Comparison of ENCODE assay signal across 14 cellular contexts in genomic region chr3:70990190-70990589, GRCh38.
A peak's percentile ranks its signal among the peaks of the same experiment; 100 is the strongest.
DNase-seq lines count a peak whose midpoint lies in the region; ATAC-seq and TF ChIP-seq lines count a peak whose summit lies in the region.
"Had no signal": no experiment of that assay in that cellular context is flagged by ENCODE, and none has a peak within 500 bp of the region (broad histone marks: within the 10 kb centered on the region; RNA-seq: fewer than 3 reads in every experiment).

No MANE protein-coding gene starts in this region.

- H3K4me3 Mint-ChIP-seq in activated T-cell treated with anti-CD3 and anti-CD28 coated beads, Interleukin-2, amount 50 U/mL, for 72 hours = peak overlapping the region; percentile 7 to 70
- H3K4me3 Mint-ChIP-seq in activated B cell treated with CpG ODN at 0.5 μM for 24 hours = no peak overlapping the region
- peak overlapping the region; percentile 12 to 77 (median 48) for H3K4me3 Mint-ChIP-seq in immature natural killer cell

- peak overlapping the region; percentile 51 for H3K27ac ChIP-seq in subcutaneous abdominal adipose tissue (ENCODE audit: low read depth, low read length)

- CTCF ChIA-PET in activated B cell treated with CpG ODN at 0.5 μM for 24 hours (lab: Charles Lee) = no interaction called here

- H3K4me3 ChIP-seq in subcutaneous abdominal adipose tissue (ENCODE audit: low read depth in 1 of 5, low read length in 5 of 5) = no peak overlapping the region
- H3K4me3 ChIP-seq: body of pancreas, right lobe of liver had no signal

- no peak for TF ChIP-seq CTCF in activated B cell treated with CpG ODN at 0.5 μM for 24 hours (IDR thresholded peaks at IDR 0.05)

- POLR2A ChIA-PET in activated B cell treated with CpG ODN at 0.5 μM for 24 hours (lab: Charles Lee) = interaction anchor here (0.6 to 1.1 kb wide), 3 partner anchors 74 to 1254 kb away, joined by 3 to 4 read pairs (median 4); no protein-coding TSS in a partner anchor

- DNase-seq in activated T-cell treated with anti-CD3 and anti-CD28 coated beads, Interleukin-2, amount 50 U/mL, for 72 hours = no peak
- DNase-seq in activated T-cell treated with anti-CD3 and anti-CD28 coated beads, Interleukin-2, amount 50 U/mL, for 1 hour = no peak
- DNase-seq in activated B cell treated with CpG ODN at 0.5 μM for 24 hours (no peak), immature natural killer cell (peak; percentile 17 to 21 (median 21)), cortex of kidney (lab: John Stamatoyannopoulos, UW) (no peak), KG1 (lab: John Stamatoyannopoulos, UW) (no peak)
- DNase-seq: body of pancreas, DMS79 treated with DMSO at 0.1 percent for 48 hours, KBM-7, right lobe of liver, SW 1271 had no signal

- intact Hi-C loops in activated B cell treated with CpG ODN at 0.5 μM for 24 hours (cut with micrococcal nuclease) = no loop called here

- peaks cover 17 to 43% (median 38%) of the 10 kb centered on the region in 5 donors for H3K36me3 ChIP-seq in subcutaneous abdominal adipose tissue (ENCODE audit: control insufficient read depth in 5 of 5, insufficient read depth in 5 of 5, low read length in 5 of 5)

- no peaks in the 10 kb centered on the region for H3K27me3 ChIP-seq in subcutaneous abdominal adipose tissue (ENCODE audit: control insufficient read depth in 5 of 5, insufficient read depth in 4 of 5, low read length in 5 of 5)
- H3K27me3 ChIP-seq: body of pancreas, right lobe of liver had no signal

- H3K36me3 Mint-ChIP-seq in activated T-cell treated with anti-CD3 and anti-CD28 coated beads, Interleukin-2, amount 50 U/mL, for 72 hours (ENCODE audit: insufficient read depth in 2 of 2) = peaks cover 18 to 55% of the 10 kb centered on the region in 2 donors
- peaks cover 94% of the 10 kb centered on the region for H3K36me3 Mint-ChIP-seq in activated B cell treated with CpG ODN at 0.5 μM for 24 hours (ENCODE audit: low read depth)
- peaks cover 11 to 22% (median 15%) of the 10 kb centered on the region in 3 donors for H3K36me3 Mint-ChIP-seq in immature natural killer cell

- peaks cover 0 to 16% (median 6%) of the 10 kb centered on the region in 5 donors for H3K4me1 ChIP-seq in subcutaneous abdominal adipose tissue (ENCODE audit: control insufficient read depth in 5 of 5, insufficient read depth in 5 of 5, low read length in 5 of 5)
- H3K4me1 ChIP-seq: right lobe of liver had no signal

- no peaks in the 10 kb centered on the region for H3K9me3 Mint-ChIP-seq in activated T-cell treated with anti-CD3 and anti-CD28 coated beads, Interleukin-2, amount 50 U/mL, for 72 hours
- H3K9me3 Mint-ChIP-seq in activated B cell treated with CpG ODN at 0.5 μM for 24 hours = no peaks in the 10 kb centered on the region
- no peaks in the 10 kb centered on the region for H3K9me3 Mint-ChIP-seq in immature natural killer cell

- no peak overlapping the region for H3K9ac ChIP-seq in subcutaneous abdominal adipose tissue (ENCODE audit: low read length in 5 of 5)

- ATAC-seq in activated T-cell treated with anti-CD3 and anti-CD28 coated beads, Interleukin-2, amount 50 U/mL, for 72 hours (replicated peaks in 1 of 2) = no peak
- no peak for ATAC-seq in activated B cell treated with CpG ODN at 0.5 μM for 24 hours (ENCODE audit: low read depth)
- ATAC-seq in HG03175 (IDR thresholded peaks at IDR 0.05; ENCODE audit: unreplicated experiment) = no peak
- ATAC-seq: body of pancreas, HCT116, right lobe of liver had no signal

- H3K27me3 Mint-ChIP-seq in activated T-cell treated with anti-CD3 and anti-CD28 coated beads, Interleukin-2, amount 50 U/mL, for 72 hours (ENCODE audit: low read depth) = no peaks in the 10 kb centered on the region
- H3K27me3 Mint-ChIP-seq in activated B cell treated with CpG ODN at 0.5 μM for 24 hours = no peaks in the 10 kb centered on the region
- peaks cover 0 to 2% (median 2%) of the 10 kb centered on the region in 3 donors for H3K27me3 Mint-ChIP-seq in immature natural killer cell (ENCODE audit: low read depth in 3 of 3)

- H3K9me3 ChIP-seq in subcutaneous abdominal adipose tissue (ENCODE audit: control insufficient read depth in 5 of 5, low read length in 5 of 5) = no peaks in the 10 kb centered on the region
- H3K9me3 ChIP-seq: body of pancreas, right lobe of liver had no signal

- peak overlapping the region; percentile 94 for H3K27ac Mint-ChIP-seq in activated T-cell treated with anti-CD3 and anti-CD28 coated beads, Interleukin-2, amount 50 U/mL, for 72 hours
- H3K27ac Mint-ChIP-seq in activated B cell treated with CpG ODN at 0.5 μM for 24 hours (peak overlapping the region; percentile 32), immature natural killer cell (peak overlapping the region; percentile 53 to 79 (median 69))

- peaks cover 54% of the 10 kb centered on the region for H3K4me1 Mint-ChIP-seq in activated T-cell treated with anti-CD3 and anti-CD28 coated beads, Interleukin-2, amount 50 U/mL, for 72 hours (ENCODE audit: low read depth)
- peaks cover 29% of the 10 kb centered on the region for H3K4me1 Mint-ChIP-seq in activated B cell treated with CpG ODN at 0.5 μM for 24 hours
- H3K4me1 Mint-ChIP-seq in immature natural killer cell = peaks cover 34 to 60% of the 10 kb centered on the region in 2 donors

Comparison
In these comparisons a context has a peak if more than half of its experiments do, and no peak if none do; other contexts are left out.
1. DNase-seq: peak in immature natural killer cell (3 of 3); none in activated T-cell treated with anti-CD3 and anti-CD28 coated beads, Interleukin-2, amount 50 U/mL, for 72 hours (0 of 2), activated T-cell treated with anti-CD3 and anti-CD28 coated beads, Interleukin-2, amount 50 U/mL, for 1 hour (single experiment), activated B cell treated with CpG ODN at 0.5 μM for 24 hours (single experiment), cortex of kidney (single experiment) and KG1 (single experiment).
2. H3K27ac Mint-ChIP-seq: peak in every context shown above with its lines; median percentile 94 in activated T-cell treated with anti-CD3 and anti-CD28 coated beads, Interleukin-2, amount 50 U/mL, for 72 hours; 69 in immature natural killer cell; 32 in activated B cell treated with CpG ODN at 0.5 μM for 24 hours.